8 cellular contexts compared by ENCODE assay signal in genomic region chr3:69080233-69080644, GRCh38. TPM values are rescaled to one million over a fixed set of nuclear protein-coding genes. Genes with fewer than 3 reads are reported as not detected.
DNase-seq lines count a peak whose midpoint lies in the region; ATAC-seq, FAIRE-seq and TF ChIP-seq lines count a peak whose summit lies in the region.

TSS of gene UBA3 (minus strand) at chr3:69080365. CDS start at chr3:69080353, 12 bp downstream.

- no peaks in the 10 kb centered on the region for H3K9me3 ChIP-seq in kidney (ENCODE audit: control insufficient read depth in 1 of 2, low read length in 2 of 2)

- peak within 1 kb of the TSS; percentile 2 to 53 for H3K27ac ChIP-seq in kidney (ENCODE audit: low read depth in 2 of 2, low read length in 2 of 2)

- no peak for TF ChIP-seq CTCF in kidney (IDR thresholded peaks at IDR 0.05; ENCODE audit: borderline replicate concordance, extremely low read depth, insufficient read depth)

- peak; percentile 85 for DNase-seq in ACHN
- peak; percentile 12 to 74 for DNase-seq in NCI-H446 (lab: John Stamatoyannopoulos, UW)
- peak; percentile 87 for DNase-seq in activated CD4-positive, CD25-positive, alpha-beta regulatory T cell treated with anti-CD3 and anti-CD28 coated beads, Interleukin-2, amount 50 U/mL, for 72 hours
- DNase-seq in cerebellar cortex (ENCODE audit: low spot score), result peak; percentile 91
- DNase-seq in kidney, result peak; percentile 97
- DNase-seq in stimulated activated CD4-positive, alpha-beta T cell treated with anti-CD3 and anti-CD28 coated beads, Interleukin-15, amount 100 ng/mL, for 1 hour (ENCODE audit: low read depth in 1 of 2, low spot score in 1 of 2), result peak; percentile 76 to 91

- H3K4me3 ChIP-seq in kidney (ENCODE audit: low read length in 2 of 2), result peak within 1 kb of the TSS; percentile 78 to 96

- ATAC-seq in GM18873 (IDR thresholded peaks at IDR 0.05; ENCODE audit: low FRiP score, unreplicated experiment) (peak; percentile 30), HG03139 (IDR thresholded peaks at IDR 0.05; ENCODE audit: unreplicated experiment) (peak; percentile 46)

- peaks cover 0 to 19% of the 10 kb centered on the region in 2 donors for H3K4me1 ChIP-seq in kidney (ENCODE audit: control insufficient read depth in 1 of 2, insufficient read depth in 1 of 2, low read depth in 1 of 2, low read length in 2 of 2)

- H3K9ac ChIP-seq in kidney (ENCODE audit: low read length in 2 of 2), result peak within 1 kb of the TSS; percentile 68 to 95

- in situ Hi-C loops in ACHN (cut with HindIII; ENCODE audit: low pct_ligation_motif_present, low pct_unique_long_range_greater_than_20kb, low sequenced_read_pairs), result no loop called here

- no peaks in the 10 kb centered on the region for H3K36me3 ChIP-seq in kidney (ENCODE audit: control insufficient read depth in 1 of 2, insufficient read depth in 2 of 2, low read length in 2 of 2)

- intact Hi-C loops in kidney (cut with DNase I), result no loop called here

- no peak for FAIRE-seq in kidney (lab: Jason Lieb, UNC)

RNA-seq across cellular contexts. Expression of gene UBA3, which starts in this region (rescaled TPM):
- 63.1 TPM for total RNA-seq in kidney
- polyA plus RNA-seq in kidney (ENCODE audit: insufficient read depth, low read depth, low replicate concordance), result 35.3 TPM

Comparison
In these comparisons a context has a peak if more than half of its experiments do, and no peak if none do; other contexts are left out.
1. Peak in every context shown above with its lines: DNase-seq, ATAC-seq, H3K4me3 ChIP-seq and H3K27ac ChIP-seq.
2. DNase-seq: peak in every context shown above with its lines; median percentile 97 in kidney; 91 in cerebellar cortex; 87 in activated CD4-positive, CD25-positive, alpha-beta regulatory T cell treated with anti-CD3 and anti-CD28 coated beads, Interleukin-2, amount 50 U/mL, for 72 hours; 85 in ACHN; 84 in stimulated activated CD4-positive, alpha-beta T cell treated with anti-CD3 and anti-CD28 coated beads, Interleukin-15, amount 100 ng/mL, for 1 hour; 43 in NCI-H446.